In the genomic region with DNA sequence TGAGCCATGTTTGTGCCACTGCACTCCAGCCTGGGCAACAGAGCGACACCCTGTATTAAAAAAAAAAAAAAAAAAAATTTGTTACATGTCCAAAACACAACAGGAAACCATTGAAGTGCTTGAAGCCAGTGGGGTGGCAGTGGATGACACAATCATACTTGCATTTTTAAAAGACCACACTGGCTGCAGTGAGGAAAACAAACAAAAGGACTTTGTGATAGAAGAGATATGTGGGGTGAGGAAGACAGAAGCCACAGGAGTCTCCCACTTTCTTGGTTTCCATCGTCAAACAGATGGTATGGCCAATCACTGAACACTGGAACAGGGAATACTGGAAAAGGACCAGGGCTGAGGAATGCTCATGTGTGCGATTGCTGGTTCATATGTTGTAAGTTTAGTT, we compare ENCODE assay signal across 14 cellular contexts. TPM values are rescaled to one million over a fixed set of nuclear protein-coding genes. Genes with fewer than 3 reads are reported as not detected.
"Had no signal": no experiment of that assay in that cellular context is flagged by ENCODE, and none has a peak within 500 bp of the region (broad histone marks: within the 10 kb centered on the region; RNA-seq: fewer than 3 reads in every experiment).

No MANE protein-coding gene starts in this region.

- ATAC-seq: left colon; pancreas; stimulated activated effector memory CD8-positive, alpha-beta T cell treated with anti-CD3 and anti-CD28 coated beads, Interleukin-12 subunit alpha, Interleukin-12 subunit beta, amount 100 ng/mL, for 72 hours had no signal

- H3K4me3 ChIP-seq: lung, pancreas had no signal

- H3K27ac ChIP-seq: pancreas had no signal

- H3K36me3 ChIP-seq: pancreas had no signal

- H3K9me3 ChIP-seq: pancreas had no signal

- DNase-seq: activated CD4-positive, alpha-beta T cell treated with anti-CD3 and anti-CD28 coated beads, Interleukin-2, amount 10 ng/mL, durations not matched to agents 7 days and 5 days; activated naive CD4-positive, alpha-beta T cell; aorta; endodermal cell; erythroblast; left colon; midbrain; pancreas; T-helper 2 cell had no signal

RNA-seq across cellular contexts. Expression of gene ARL14EPL, which starts 31.7 kb away (rescaled TPM):
- total RNA-seq: activated CD4-positive, alpha-beta T cell treated with anti-CD3 and anti-CD28 coated beads, Interleukin-2, amount 10 ng/mL, durations not matched to agents 7 days and 5 days; chondrocyte; endodermal cell; left colon; lung; pancreas; urinary bladder; WTC11 had no signal
